16 cellular contexts compared by ENCODE assay signal in the genomic region with DNA sequence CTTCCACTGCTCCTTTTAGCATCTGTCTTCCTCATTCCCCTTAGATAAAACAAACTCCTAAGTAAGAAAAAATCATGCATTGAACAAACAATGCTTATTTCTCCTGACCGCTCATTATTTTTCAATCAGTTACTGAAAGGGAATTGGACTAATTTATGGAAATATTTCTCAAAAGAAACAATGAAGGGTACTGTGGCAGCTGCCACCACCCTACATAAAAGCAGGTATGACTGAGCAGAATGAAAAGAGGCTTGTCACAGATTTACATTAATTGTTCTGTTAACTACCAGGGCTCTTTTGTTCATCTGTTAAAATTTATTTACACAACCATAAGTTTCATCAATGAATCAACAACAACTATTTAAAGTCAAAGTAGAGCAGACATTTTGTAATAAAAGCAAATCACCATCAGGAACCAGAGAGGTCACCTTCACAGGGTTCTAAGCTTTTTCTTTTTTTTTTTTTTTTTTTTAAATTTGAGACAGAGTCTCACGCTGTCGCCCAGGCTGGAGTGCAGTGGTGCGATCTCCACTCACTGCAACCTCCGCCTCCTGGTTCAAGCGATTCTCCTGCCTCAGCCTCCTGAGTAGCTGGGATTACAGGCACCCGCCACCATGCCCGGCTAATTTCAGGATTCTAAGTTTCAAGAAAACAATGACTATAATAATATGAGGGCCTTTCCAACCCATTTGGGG.
"Had no signal": no experiment of that assay in that cellular context is flagged by ENCODE, and none has a peak within 500 bp of the region (broad histone marks: within the 10 kb centered on the region; RNA-seq: fewer than 3 reads in every experiment).

No MANE protein-coding gene starts in this region.

- H3K4me1 ChIP-seq: thyroid gland had no signal

- H3K4me3 ChIP-seq: coronary artery, heart left ventricle, thyroid gland had no signal

- H3K27ac ChIP-seq: coronary artery, heart left ventricle, thyroid gland had no signal

- H3K27me3 ChIP-seq: heart left ventricle, thyroid gland had no signal

- DNase-seq: activated CD4-positive, alpha-beta T cell treated with anti-CD3 and anti-CD28 coated beads for 1 hour; activated CD8-positive, alpha-beta memory T cell treated with anti-CD3 and anti-CD28 coated beads for 24 hours; activated CD8-positive, alpha-beta memory T cell treated with anti-CD3 and anti-CD28 coated beads, Interleukin-2, amount 50 U/mL, for 48 hours; activated effector memory CD4-positive, alpha-beta T cell treated with Interleukin-2 at 50 U/mL for 16 hours; activated naive CD4-positive, alpha-beta T cell treated with anti-CD3 and anti-CD28 coated beads, Interleukin-2, amount 10 ng/mL, durations not matched to agents 7 days and 5 days; activated naive CD8-positive, alpha-beta T cell treated with anti-CD3 and anti-CD28 coated beads, Interleukin-2, amount 50 U/mL, for 24 hours; activated T-cell treated with anti-CD3 and anti-CD28 coated beads, Interleukin-2, amount 50 U/mL, for 48 hours; anterior cingulate cortex; immature natural killer cell; kidney glomerular epithelial cell; stimulated activated CD8-positive, alpha-beta memory T cell treated with anti-CD3 and anti-CD28 coated beads, Interleukin-4, amount 100 ng/mL, for 48 hours; stimulated activated naive CD4-positive, alpha-beta T cell; T1000; thyroid gland had no signal

- H3K36me3 ChIP-seq: heart left ventricle, thyroid gland had no signal

- ATAC-seq: activated naive CD8-positive, alpha-beta T cell treated with anti-CD3 and anti-CD28 coated beads, Interleukin-2, amount 50 U/mL, for 24 hours; heart left ventricle had no signal

- H3K9me3 ChIP-seq: heart left ventricle, thyroid gland had no signal
